23 cellular contexts compared by ENCODE assay signal in genomic region chr5:158530111-158530510, GRCh38.
"Had no signal": no experiment of that assay in that cellular context is flagged by ENCODE, and none has a peak within 500 bp of the region (broad histone marks: within the 10 kb centered on the region; RNA-seq: fewer than 3 reads in every experiment).

No MANE protein-coding gene starts in this region.

- H3K27ac ChIP-seq: brain microvascular endothelial cell, dorsolateral prefrontal cortex had no signal

- DNase-seq: activated CD4-positive, alpha-beta memory T cell treated with anti-CD3 and anti-CD28 coated beads for 36 hours; activated CD4-positive, alpha-beta T cell treated with anti-CD3 and anti-CD28 coated beads for 36 hours; activated CD4-positive, alpha-beta T cell treated with anti-CD3 and anti-CD28 coated beads, Interleukin-2, amount 10 ng/mL, durations not matched to agents 24 days and 14 days; activated CD4-positive, CD25-positive, alpha-beta regulatory T cell; activated CD4-positive, CD25-positive, alpha-beta regulatory T cell treated with anti-CD3 and anti-CD28 coated beads, Interleukin-2, amount 50 U/mL, for 72 hours; activated CD8-positive, alpha-beta memory T cell treated with anti-CD3 and anti-CD28 coated beads, Interleukin-2, amount 10 ng/mL, durations not matched to agents 7 days and 5 days; activated CD8-positive, alpha-beta memory T cell treated with anti-CD3 and anti-CD28 coated beads, Interleukin-2, amount 50 U/mL, for 4 hours; activated CD8-positive, alpha-beta T cell treated with anti-CD3 and anti-CD28 coated beads, Interleukin-2, amount 10 ng/mL, durations not matched to agents 7 days and 5 days; activated effector memory CD4-positive, alpha-beta T cell treated with anti-CD3 and anti-CD28 coated beads, Interleukin-2, amount 50 U/mL, for 16 hours; activated naive CD4-positive, alpha-beta T cell treated with anti-CD3 and anti-CD28 coated beads for 36 hours; activated naive CD8-positive, alpha-beta T cell treated with anti-CD3 and anti-CD28 coated beads for 36 hours; activated naive CD8-positive, alpha-beta T cell treated with anti-CD3 and anti-CD28 coated beads, Interleukin-2, amount 50 U/mL, for 24 hours; activated T-cell treated with anti-CD3 and anti-CD28 coated beads, Interleukin-2, amount 50 U/mL, for 1 hour; activated T-cell treated with anti-CD3 and anti-CD28 coated beads, Interleukin-2, amount 50 U/mL, for 48 hours; brain microvascular endothelial cell; dorsolateral prefrontal cortex; effector memory CD4-positive, alpha-beta T cell; endodermal cell; foreskin melanocyte; head of caudate nucleus; T-helper 2 cell had no signal

- H3K4me3 ChIP-seq: coronary artery, dorsolateral prefrontal cortex had no signal

- H3K27me3 ChIP-seq: brain microvascular endothelial cell had no signal

- H3K36me3 ChIP-seq: brain microvascular endothelial cell had no signal

- ATAC-seq: activated CD4-positive, alpha-beta T cell treated with anti-CD3 and anti-CD28 coated beads for 36 hours; activated CD8-positive, alpha-beta memory T cell treated with anti-CD3 and anti-CD28 coated beads, Interleukin-2, amount 10 ng/mL, durations not matched to agents 7 days and 5 days; activated CD8-positive, alpha-beta T cell treated with anti-CD3 and anti-CD28 coated beads, Interleukin-2, amount 10 ng/mL, durations not matched to agents 7 days and 5 days; activated naive CD8-positive, alpha-beta T cell treated with anti-CD3 and anti-CD28 coated beads, Interleukin-2, amount 50 U/mL, for 24 hours; esophagus mucosa had no signal
